In the genomic region with DNA sequence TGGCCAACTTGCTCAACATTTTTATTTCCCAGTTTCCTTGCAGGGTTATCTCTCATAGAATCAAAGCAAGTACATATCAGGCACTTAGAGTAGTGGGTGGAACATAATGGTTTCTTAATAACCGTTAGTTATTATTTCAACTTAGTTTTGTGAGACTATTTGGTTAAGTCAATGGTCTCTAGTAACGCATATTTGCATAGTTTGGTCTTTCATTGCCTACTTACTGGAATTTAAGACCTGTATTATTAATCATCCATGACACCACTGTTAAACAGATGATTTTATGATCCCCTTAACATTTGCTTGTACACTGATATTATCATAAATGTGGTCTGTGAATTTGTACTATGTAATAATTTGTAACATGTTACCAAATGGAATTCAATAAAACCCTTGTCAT, we compare ENCODE assay signal across 25 cellular contexts.
"Had no signal": no experiment of that assay in that cellular context is flagged by ENCODE, and none has a peak within 500 bp of the region (broad histone marks: within the 10 kb centered on the region; RNA-seq: fewer than 3 reads in every experiment).

No MANE protein-coding gene starts in this region.

- H3K9me3 ChIP-seq: colonic mucosa, esophagus muscularis mucosa, esophagus squamous epithelium, gastrocnemius medialis, gastroesophageal sphincter, heart left ventricle, heart right ventricle had no signal

- H3K27ac ChIP-seq: colonic mucosa, coronary artery, dorsolateral prefrontal cortex, epithelial cell of prostate, esophagus muscularis mucosa, esophagus squamous epithelium, foreskin keratinocyte, gastrocnemius medialis, gastroesophageal sphincter, heart left ventricle, heart right ventricle, hepatocyte had no signal

- ATAC-seq: effector memory CD8-positive, alpha-beta T cell; esophagus mucosa; foreskin keratinocyte; gastrocnemius medialis; gastroesophageal sphincter; heart left ventricle; heart right ventricle had no signal

- H3K36me3 ChIP-seq: colonic mucosa, esophagus muscularis mucosa, esophagus squamous epithelium, gastrocnemius medialis, gastroesophageal sphincter, heart left ventricle, heart right ventricle had no signal

- H3K4me3 ChIP-seq: colonic mucosa, coronary artery, dorsolateral prefrontal cortex, esophagus muscularis mucosa, esophagus squamous epithelium, gastrocnemius medialis, gastroesophageal sphincter, heart left ventricle, heart right ventricle, hepatocyte had no signal

- DNase-seq: colonic mucosa; cortex of kidney; dermis blood vessel endothelial cell; dorsolateral prefrontal cortex; effector CD4-positive, alpha-beta T cell; effector CD8-positive, alpha-beta T cell; effector memory CD4-positive, alpha-beta T cell; effector memory CD8-positive, alpha-beta T cell; endodermal cell; erythroblast; esophagus squamous epithelium; foreskin fibroblast; foreskin keratinocyte; foreskin melanocyte; gastrocnemius medialis; glutamatergic neuron; head of caudate nucleus; heart left ventricle; heart right ventricle had no signal
